Comparison of ENCODE assay signal across 26 cellular contexts in genomic region chr9:128435611-128436010, GRCh38.
"Had no signal": no experiment of that assay in that cellular context is flagged by ENCODE, and none has a peak within 500 bp of the region (broad histone marks: within the 10 kb centered on the region; RNA-seq: fewer than 3 reads in every experiment).

No MANE protein-coding gene starts in this region.

- H2AFZ ChIP-seq: parathyroid adenoma had no signal

- H3K27ac ChIP-seq: ovary, parathyroid adenoma, psoas muscle, right lobe of liver, sigmoid colon, stomach, thoracic aorta, thyroid gland, tibial nerve, upper lobe of right lung, uterus had no signal

- H3K9ac ChIP-seq: parathyroid adenoma had no signal

- ATAC-seq: naive thymus-derived CD8-positive, alpha-beta T cell; natural killer cell treated with Interleukin-12 subunit alpha and Interleukin-12 subunit beta and Interleukin-15 and Interleukin-18, amount 100 ng/mL, for 72 hours; psoas muscle; right lobe of liver; stimulated activated effector memory CD8-positive, alpha-beta T cell treated with anti-CD3 and anti-CD28 coated beads, Interleukin-12 subunit alpha, Interleukin-12 subunit beta, amount 100 ng/mL, for 72 hours; stimulated activated naive B cell treated with anti-CD40 and anti-IgM and Interleukin-4, amounts not matched to agents 10 μg/mL and 1 μg/mL and 100 μg/mL, for 72 hours; upper lobe of right lung had no signal

- H3K36me3 ChIP-seq: ovary, right lobe of liver, thyroid gland, upper lobe of right lung, uterus had no signal

- DNase-seq: naive B cell; naive thymus-derived CD8-positive, alpha-beta T cell; nephron progenitor cell; occipital lobe; ovary; posterior cingulate gyrus; psoas muscle; right lobe of liver; sigmoid colon; small intestine; stimulated activated CD4-positive, alpha-beta T cell treated with anti-CD3 and anti-CD28 coated beads, Interleukin-15, amount 100 ng/mL, for 24 hours; stimulated activated CD4-positive, alpha-beta T cell treated with anti-CD3 and anti-CD28 coated beads, Interleukin-2, amount 100 ng/mL, for 24 hours; stimulated activated CD4-positive, alpha-beta T cell treated with anti-CD3 and anti-CD28 coated beads, Interleukin-2, amount 100 ng/mL, for 48 hours; stimulated activated CD4-positive, alpha-beta T cell treated with anti-CD3 and anti-CD28 coated beads, Interleukin-4, amount 100 ng/mL, for 24 hours; stimulated activated naive B cell treated with anti-CD40 and anti-IgM and Interleukin-4, amounts not matched to agents 10 μg/mL and 1 μg/mL and 100 μg/mL, for 72 hours; stimulated activated naive CD4-positive, alpha-beta T cell treated with Interleukin-2 at 50 U/mL for 16 hours; stomach; thyroid gland; trophoblast cell; upper lobe of right lung; uterus had no signal

- H3K27me3 ChIP-seq: ovary, right lobe of liver, sigmoid colon, stomach, thyroid gland, tibial nerve, upper lobe of right lung, uterus had no signal

- H3K4me1 ChIP-seq: parathyroid adenoma, psoas muscle, right lobe of liver, thyroid gland, uterus had no signal

- H3K4me3 ChIP-seq: ovary, psoas muscle, right lobe of liver, sigmoid colon, stomach, thoracic aorta, thyroid gland, tibial nerve, upper lobe of right lung, uterus had no signal

- H3K9me3 ChIP-seq: ovary, psoas muscle, right lobe of liver, sigmoid colon, stomach, thoracic aorta, thyroid gland, tibial nerve, upper lobe of right lung, uterus had no signal
